Comparison of ENCODE assay signal across 8 cellular contexts in genomic region chr15:57138260-57138895, GRCh38.
DNase-seq lines count a peak whose midpoint lies in the region; ATAC-seq and TF ChIP-seq lines count a peak whose summit lies in the region.

No MANE protein-coding gene starts in this region.

- no peak overlapping the region for H3K4me3 Mint-ChIP-seq in memory B cell

- H3K27me3 Mint-ChIP-seq in memory B cell = no peaks in the 10 kb centered on the region

- in situ Hi-C loops in GM13977 (cut with MboI; ENCODE audit: low pct_unique_long_range_greater_than_20kb, low sequenced_read_pairs, unreplicated experiment) = loop anchor here (25.0 kb wide), 2 partner anchors 399 to 651 kb away; no protein-coding TSS in a partner anchor

- POLR2A ChIA-PET in AG04449 (lab: Yijun Ruan, JAX) = no interaction called here

- ATAC-seq in memory B cell (ENCODE audit: low read depth) = peak; percentile 46
- ATAC-seq in GM19467 (IDR thresholded peaks at IDR 0.05; ENCODE audit: unreplicated experiment) = no peak

- H3K36me3 Mint-ChIP-seq in memory B cell = peaks cover 2% of the 10 kb centered on the region

- no peak overlapping the region for H3K4me3 ChIP-seq in AG04449 (ENCODE audit: low read depth, low read length)

- TF ChIP-seq CTCF in AG04449 (IDR thresholded peaks at IDR 0.05; ENCODE audit: insufficient read depth, low read length, missing control alignments) (peak; percentile 68), GM13977 (IDR thresholded peaks at IDR 0.05; ENCODE audit: extremely low read depth, insufficient read depth, missing control alignments) (peak; percentile 46)

- H3K4me1 Mint-ChIP-seq in memory B cell = peaks cover 12% of the 10 kb centered on the region

- DNase-seq in AG04449 (ENCODE audit: low read depth, low spot score) (no peak), GM13977 (ENCODE audit: low spot score) (peak; percentile 11), NCI-H82 treated with DMSO at 0.1 percent for 48 hours (lab: John Stamatoyannopoulos, UW; ENCODE audit: unreplicated experiment) (peak; percentile 61), dermis microvascular lymphatic vessel endothelial cell (ENCODE audit: low read depth in 2 of 2) (peak; percentile 51 to 67), memory B cell (ENCODE audit: low spot score in 2 of 2) (no peak), GM19238 (ENCODE audit: insufficient read length, low spot score) (no peak), NCI-H128 (lab: John Stamatoyannopoulos, UW; ENCODE audit: unreplicated experiment) (no peak)

- CTCF ChIA-PET in AG04449 (lab: Yijun Ruan, JAX) = interaction anchor here (0.6 to 2.9 kb wide), 35 partner anchors 8 to 647 kb away, joined by 3 to 19 read pairs (median 4); partner anchors contain the start of gene TCF12

- H3K9me3 Mint-ChIP-seq in memory B cell = no peaks in the 10 kb centered on the region

- H3K27ac Mint-ChIP-seq in memory B cell = peak overlapping the region; percentile 47

Comparison
In these comparisons a context has a peak if more than half of its experiments do, and no peak if none do; other contexts are left out.
1. DNase-seq: peak in GM13977 (single experiment), NCI-H82 treated with DMSO at 0.1 percent for 48 hours (single experiment) and dermis microvascular lymphatic vessel endothelial cell (2 of 2); none in AG04449 (single experiment), memory B cell (0 of 2), GM19238 (single experiment) and NCI-H128 (single experiment).